Comparison of ENCODE assay signal across 5 cellular contexts in the genomic region with DNA sequence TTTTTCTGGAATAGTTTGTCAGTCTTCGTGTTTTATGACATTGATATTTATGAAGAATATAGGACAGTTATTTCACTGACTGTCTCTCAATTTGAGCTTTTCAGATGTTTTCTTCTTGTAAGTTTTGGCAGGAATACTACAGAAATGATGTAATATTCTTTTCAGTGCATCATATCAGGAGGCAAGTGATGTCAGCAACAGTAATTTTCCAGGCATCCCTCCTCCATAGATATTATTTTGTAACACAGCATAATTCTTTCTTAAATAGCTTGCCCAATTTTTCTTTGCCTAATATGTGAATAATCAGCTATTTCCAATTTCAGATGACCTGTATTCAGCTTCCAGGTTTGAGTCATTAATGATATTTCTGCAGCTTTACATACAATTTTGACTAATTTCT.
"Had no signal": no experiment of that assay in that cellular context is flagged by ENCODE, and none has a peak within 500 bp of the region (broad histone marks: within the 10 kb centered on the region; RNA-seq: fewer than 3 reads in every experiment).

No MANE protein-coding gene starts in this region.

- H2AFZ ChIP-seq: GM23338 had no signal

- H3K27ac Mint-ChIP-seq: GM23338 had no signal

- H3K4me3 ChIP-seq: GM23338, K562 had no signal

- H3K4me2 ChIP-seq: GM23338 had no signal

- DNase-seq: H9, HCEC 1CT, IMR-90 had no signal

- H3K9me3 Mint-ChIP-seq: GM23338, H9 had no signal

- ATAC-seq: GM23338, K562 had no signal

- H3K4me3 Mint-ChIP-seq: GM23338, H9 had no signal
